In the genomic region with DNA sequence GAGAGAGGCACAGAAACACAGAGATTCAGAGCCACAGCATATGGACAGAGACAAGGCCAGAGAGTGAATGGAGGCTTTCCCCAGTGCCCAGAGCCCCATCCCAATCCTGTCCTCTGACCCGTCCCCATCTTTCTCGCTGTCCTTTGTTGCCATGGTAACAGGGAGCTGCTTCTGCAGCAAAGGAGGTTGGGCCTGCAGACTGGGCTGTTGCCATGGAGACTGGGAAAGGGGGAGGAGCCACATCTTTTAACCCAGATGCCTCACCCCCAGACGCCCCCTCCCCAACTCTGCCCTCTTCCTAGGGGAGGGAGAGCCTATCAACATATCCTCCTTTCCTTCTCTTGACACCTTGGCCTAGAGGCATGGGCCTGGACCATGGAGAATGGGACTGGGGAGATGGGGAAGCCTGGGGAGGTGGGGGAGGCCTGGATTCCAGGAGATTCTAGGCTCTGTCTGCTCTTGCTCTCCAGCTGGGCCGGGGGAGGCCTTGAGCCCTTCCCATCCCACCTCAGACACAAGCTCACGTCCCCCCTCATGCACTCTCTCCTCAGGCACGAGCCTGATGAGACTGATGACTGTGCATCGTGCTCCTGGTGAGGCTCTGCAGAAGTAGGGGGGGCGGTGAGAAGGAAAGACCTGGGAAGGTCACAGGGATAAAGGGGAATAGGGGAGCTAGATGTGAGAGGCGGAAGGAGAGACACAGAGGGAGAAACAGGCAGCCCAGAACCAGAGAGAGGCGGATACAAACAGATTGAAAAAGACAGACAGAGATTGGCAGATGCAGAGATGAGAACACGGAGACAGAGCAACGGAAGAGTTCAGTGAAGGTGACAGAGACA, we compare ENCODE assay signal across 11 cellular contexts. TPM values are rescaled to one million over a fixed set of nuclear protein-coding genes. Genes with fewer than 3 reads are reported as not detected.
DNase-seq lines count a peak whose midpoint lies in the region; ATAC-seq and TF ChIP-seq lines count a peak whose summit lies in the region.
"Had no signal": no experiment of that assay in that cellular context is flagged by ENCODE, and none has a peak within 500 bp of the region (broad histone marks: within the 10 kb centered on the region; RNA-seq: fewer than 3 reads in every experiment).

No MANE protein-coding gene starts in this region.

- no peak overlapping the region for H3K4me2 ChIP-seq in GM23338
- no peak overlapping the region for H3K4me2 ChIP-seq in OCI-LY7 (ENCODE audit: low read length)

- ATAC-seq in GM23338 (peak; percentile 3), GM18861 (IDR thresholded peaks at IDR 0.05; ENCODE audit: unreplicated experiment) (no peak)
- no peak for ATAC-seq in naive thymus-derived CD4-positive, alpha-beta T cell
- ATAC-seq: effector memory CD8-positive, alpha-beta T cell had no signal

- H3K9me3 Mint-ChIP-seq in GM23338 = no peaks in the 10 kb centered on the region
- peaks cover 0 to 9% (median 0%) of the 10 kb centered on the region in 11 donors for H3K9me3 Mint-ChIP-seq in naive thymus-derived CD4-positive, alpha-beta T cell
- H3K9me3 Mint-ChIP-seq: activated T-helper 2 cell treated with anti-CD3 and anti-CD28 coated beads, Interferon-gamma antibody, Interleukin-2, Interleukin-4, amounts not matched to agents 10 μg/mL and 5 μg/mL and 100 μg/mL, durations not matched to agents 14 hours and 24 hours and 36 hours; effector memory CD8-positive, alpha-beta T cell; T-helper 1 cell treated with Interleukin-12 subunit alpha and Interleukin-12 subunit beta and Interleukin-4 antibody, amounts not matched to agents 30 μg/mL and 1 μg/mL, for 36 hours had no signal

- H3K36me3 Mint-ChIP-seq in GM23338 (ENCODE audit: low read depth) = peaks cover 4% of the 10 kb centered on the region; the same call in 2 of the 3 replicates
- H3K36me3 Mint-ChIP-seq in naive thymus-derived CD4-positive, alpha-beta T cell = peaks cover 0 to 21% (median 0%) of the 10 kb centered on the region in 5 donors

- POLR2A ChIA-PET in OCI-LY7 (lab: Charles Lee) = no interaction called here
- POLR2A ChIA-PET in naive thymus-derived CD4-positive, alpha-beta T cell (lab: Charles Lee) = no interaction called here

- intact Hi-C loops in OCI-LY7 (cut with micrococcal nuclease; ENCODE audit: unreplicated experiment) = loop anchor here (2.0 kb wide), 1 partner anchor 37 kb away; a partner anchor contains a TSS
- intact Hi-C loops in naive thymus-derived CD4-positive, alpha-beta T cell (cut with micrococcal nuclease) = no loop called here

- DNase-seq in COR-L47 (lab: John Stamatoyannopoulos, UW) (peak; percentile 65), GM23338 (ENCODE audit: low spot score) (peak; percentile 98), OCI-LY7 (ENCODE audit: low spot score) (peak; percentile 42), dermis blood vessel endothelial cell (no peak), NCI-H526 treated with DMSO at 0.1 percent for 48 hours (lab: John Stamatoyannopoulos, UW) (no peak)
- DNase-seq in naive thymus-derived CD4-positive, alpha-beta T cell = no peak

- peaks cover 65% of the 10 kb centered on the region for H3K27me3 ChIP-seq in GM23338 (ENCODE audit: insufficient read depth)
- peaks cover 3 to 16% of the 10 kb centered on the region in 2 donors for H3K27me3 ChIP-seq in naive thymus-derived CD4-positive, alpha-beta T cell (ENCODE audit: control insufficient read depth in 2 of 2, insufficient read depth in 2 of 2, low read length in 2 of 2)

- peaks cover 10% of the 10 kb centered on the region; the same call in 1 of the 2 replicates for H4K20me1 ChIP-seq in GM23338 (replicated peaks; ENCODE audit: insufficient read depth)
- H4K20me1 ChIP-seq in OCI-LY7 (ENCODE audit: insufficient read depth, low read length) = no peaks in the 10 kb centered on the region

- no peak for TF ChIP-seq CTCF in GM23338 (conservative IDR thresholded peaks at IDR 0.05; ENCODE audit: low read depth in 2 of 2)
- TF ChIP-seq CTCF in OCI-LY7 (conservative IDR thresholded peaks at IDR 0.05; ENCODE audit: low read length) = no peak

- H3K4me3 Mint-ChIP-seq in GM23338 = peak overlapping the region; percentile 24; the same call in 2 of the 3 replicates
- peak overlapping the region in 7 of 10 donors; percentile 13 to 79 (median 58) for H3K4me3 Mint-ChIP-seq in naive thymus-derived CD4-positive, alpha-beta T cell

- H3K27ac ChIP-seq in GM23338 (ENCODE audit: low read depth) (no peak overlapping the region), OCI-LY7 (ENCODE audit: low read depth, low read length, poor library complexity, severe bottlenecking) (no peak overlapping the region)
- no peak overlapping the region for H3K27ac ChIP-seq in naive thymus-derived CD4-positive, alpha-beta T cell (ENCODE audit: low read depth, low read length)
- H3K27ac ChIP-seq: psoas muscle had no signal

- H3K4me3 ChIP-seq in GM23338 (0 out of 2 replicates have a peak overlapping the region, but pooled peaks have one; percentile 17), OCI-LY7 (ENCODE audit: low read depth, low read length, poor library complexity, severe bottlenecking) (no peak overlapping the region)
- no peak overlapping the region for H3K4me3 ChIP-seq in naive thymus-derived CD4-positive, alpha-beta T cell (ENCODE audit: low read length)
- H3K4me3 ChIP-seq: psoas muscle had no signal

- H3K27ac Mint-ChIP-seq in GM23338 = no peak overlapping the region
- no peak overlapping the region for H3K27ac Mint-ChIP-seq in naive thymus-derived CD4-positive, alpha-beta T cell
- H3K27ac Mint-ChIP-seq: activated T-helper 2 cell treated with anti-CD3 and anti-CD28 coated beads, Interferon-gamma antibody, Interleukin-2, Interleukin-4, amounts not matched to agents 10 μg/mL and 5 μg/mL and 100 μg/mL, durations not matched to agents 14 hours and 24 hours and 36 hours; T-helper 1 cell treated with Interleukin-12 subunit alpha and Interleukin-12 subunit beta and Interleukin-4 antibody, amounts not matched to agents 30 μg/mL and 1 μg/mL, for 36 hours had no signal

- no peaks in the 10 kb centered on the region; the same call in 1 of the 2 replicates for H3K36me3 ChIP-seq in GM23338 (ENCODE audit: insufficient read depth)
- H3K36me3 ChIP-seq in OCI-LY7 (ENCODE audit: insufficient read depth, low read length) = no peaks in the 10 kb centered on the region
- H3K36me3 ChIP-seq in naive thymus-derived CD4-positive, alpha-beta T cell (ENCODE audit: control insufficient read depth in 2 of 3, insufficient read depth in 3 of 3, low read length in 3 of 3) = no peaks in the 10 kb centered on the region

- H3K4me1 ChIP-seq in GM23338 (ENCODE audit: insufficient read depth) = peaks cover 22% of the 10 kb centered on the region
- H3K4me1 ChIP-seq in OCI-LY7 (ENCODE audit: insufficient read depth, low read length, poor library complexity, severe bottlenecking) = peaks cover 38% of the 10 kb centered on the region
- H3K4me1 ChIP-seq in naive thymus-derived CD4-positive, alpha-beta T cell (ENCODE audit: control insufficient read depth in 2 of 2, insufficient read depth in 2 of 2, low read length in 2 of 2) = peaks cover 6 to 12% of the 10 kb centered on the region in 2 donors
- H3K4me1 ChIP-seq: psoas muscle had no signal

- CTCF ChIA-PET in OCI-LY7 (lab: Charles Lee; ENCODE audit: unreplicated experiment) = no interaction called here
- CTCF ChIA-PET in naive thymus-derived CD4-positive, alpha-beta T cell (lab: Charles Lee) = interaction anchor here (0.6 to 0.8 kb wide), 3 partner anchors 11 to 184 kb away, joined by 3 read pairs; no protein-coding TSS in a partner anchor

- H3K79me2 ChIP-seq in GM23338 (replicated peaks; ENCODE audit: insufficient read depth) (no peaks in the 10 kb centered on the region), OCI-LY7 (ENCODE audit: insufficient read depth, low read depth, low read length) (no peaks in the 10 kb centered on the region)

- H3K27me3 Mint-ChIP-seq in GM23338 (ENCODE audit: insufficient read depth, low read depth, poor library complexity) = peaks cover 67% of the 10 kb centered on the region
- H3K27me3 Mint-ChIP-seq in naive thymus-derived CD4-positive, alpha-beta T cell = peaks cover 54 to 68% (median 56%) of the 10 kb centered on the region in 5 donors

- peaks cover 39% of the 10 kb centered on the region for H3K4me1 Mint-ChIP-seq in GM23338
- H3K4me1 Mint-ChIP-seq in naive thymus-derived CD4-positive, alpha-beta T cell = peaks cover 21 to 50% (median 44%) of the 10 kb centered on the region in 7 donors

- H3K9me2 ChIP-seq in GM23338 (ENCODE audit: insufficient read depth) (no peaks in the 10 kb centered on the region), OCI-LY7 (ENCODE audit: insufficient read depth, low read length) (no peaks in the 10 kb centered on the region)

- H2AFZ ChIP-seq in GM23338 (no peak overlapping the region), OCI-LY7 (ENCODE audit: low read length) (no peak overlapping the region)

- H3K9me3 ChIP-seq in OCI-LY7 (ENCODE audit: low read length) = no peaks in the 10 kb centered on the region
- no peaks in the 10 kb centered on the region for H3K9me3 ChIP-seq in naive thymus-derived CD4-positive, alpha-beta T cell (ENCODE audit: control insufficient read depth in 2 of 3, low read length in 3 of 3)
- H3K9me3 ChIP-seq: psoas muscle had no signal

- H3F3A ChIP-seq in GM23338 (replicated peaks; ENCODE audit: low read depth) = peaks cover 27% of the 10 kb centered on the region; the same call in 1 of the 2 replicates

- BruUV-seq in OCI-LY7 (replicated peaks; lab: Mats Ljungman, UMichigan) = no TSS peak

TF ChIP-seq in GM23338, 12 proteins besides CTCF, POLR2A, EP300 and RAD21 (continues in another document):
- TF ChIP-seq CREB1 (CRISPR knock-in tag; IDR thresholded peaks at IDR 0.05; ENCODE audit: low read depth) (no peak), EZH2phosphoT487 (IDR thresholded peaks at IDR 0.05; ENCODE audit: unreplicated experiment) (no peak), ZNF331 (CRISPR knock-in tag; IDR thresholded peaks at IDR 0.05; ENCODE audit: low read depth) (no peak), ZNF114 (CRISPR knock-in tag; IDR thresholded peaks at IDR 0.05) (no peak)

RNA-seq across cellular contexts. Expression of a gene that starts 2.1 kb away (rescaled TPM):
- 33.1 and 37.3 TPM in 2 replicates for total RNA-seq in GM23338 (2014; rRNA removed; shearing (Covaris generic))
- polyA plus RNA-seq in GM23338 (2016; fragmentation: Nextera tagmentation; extraction: Ambion mirVana) = 11.0 and 11.5 TPM in 2 replicates
- 3.1 and 9.3 TPM in 2 replicates for total RNA-seq in OCI-LY7 (2014; rRNA removed; shearing (Covaris generic))
- total RNA-seq in OCI-LY7 (2022) = 33.0 and 33.3 TPM in 2 replicates
- 1 to 10 TPM; 1.3 to 5.0 (median 2.9) TPM for total RNA-seq in naive thymus-derived CD4-positive, alpha-beta T cell
- 1 to 10 TPM in 1 of 2 donors, under 1 TPM in 1; 0.54 to 2.7 TPM for polyA plus RNA-seq in naive thymus-derived CD4-positive, alpha-beta T cell
- under 0.01 and 0.05 TPM in 2 replicates for total RNA-seq in dermis blood vessel endothelial cell

RNA-seq across cellular contexts. Expression of a gene that starts 37.1 kb away (rescaled TPM):
- 113 and 151 TPM in 2 replicates for total RNA-seq in GM23338 (2014; rRNA removed; shearing (Covaris generic))
- 206 and 215 TPM in 2 replicates for polyA plus RNA-seq in GM23338 (2016; fragmentation: Nextera tagmentation; extraction: Ambion mirVana)
- total RNA-seq in OCI-LY7 (2014; rRNA removed; shearing (Covaris generic)) = 161 and 171 TPM in 2 replicates
- total RNA-seq in OCI-LY7 (2022) = 167 and 191 TPM in 2 replicates
- total RNA-seq in naive thymus-derived CD4-positive, alpha-beta T cell = 10 to 100 TPM; 70.4 to 90.9 (median 78.1) TPM
- 100 to 1,000 TPM; 171 to 187 TPM for polyA plus RNA-seq in naive thymus-derived CD4-positive, alpha-beta T cell
- 73.9 and 132 TPM in 2 replicates for total RNA-seq in dermis blood vessel endothelial cell

Comparison
In these comparisons a context has a peak if more than half of its experiments do, and no peak if none do; other contexts are left out.
1. DNase-seq: peak in COR-L47 (single experiment), GM23338 (single experiment) and OCI-LY7 (single experiment); none in naive thymus-derived CD4-positive, alpha-beta T cell (0 of 9), dermis blood vessel endothelial cell (single experiment) and NCI-H526 treated with DMSO at 0.1 percent for 48 hours (single experiment).